1 cellular context compared by ENCODE assay signal in the genomic region with DNA sequence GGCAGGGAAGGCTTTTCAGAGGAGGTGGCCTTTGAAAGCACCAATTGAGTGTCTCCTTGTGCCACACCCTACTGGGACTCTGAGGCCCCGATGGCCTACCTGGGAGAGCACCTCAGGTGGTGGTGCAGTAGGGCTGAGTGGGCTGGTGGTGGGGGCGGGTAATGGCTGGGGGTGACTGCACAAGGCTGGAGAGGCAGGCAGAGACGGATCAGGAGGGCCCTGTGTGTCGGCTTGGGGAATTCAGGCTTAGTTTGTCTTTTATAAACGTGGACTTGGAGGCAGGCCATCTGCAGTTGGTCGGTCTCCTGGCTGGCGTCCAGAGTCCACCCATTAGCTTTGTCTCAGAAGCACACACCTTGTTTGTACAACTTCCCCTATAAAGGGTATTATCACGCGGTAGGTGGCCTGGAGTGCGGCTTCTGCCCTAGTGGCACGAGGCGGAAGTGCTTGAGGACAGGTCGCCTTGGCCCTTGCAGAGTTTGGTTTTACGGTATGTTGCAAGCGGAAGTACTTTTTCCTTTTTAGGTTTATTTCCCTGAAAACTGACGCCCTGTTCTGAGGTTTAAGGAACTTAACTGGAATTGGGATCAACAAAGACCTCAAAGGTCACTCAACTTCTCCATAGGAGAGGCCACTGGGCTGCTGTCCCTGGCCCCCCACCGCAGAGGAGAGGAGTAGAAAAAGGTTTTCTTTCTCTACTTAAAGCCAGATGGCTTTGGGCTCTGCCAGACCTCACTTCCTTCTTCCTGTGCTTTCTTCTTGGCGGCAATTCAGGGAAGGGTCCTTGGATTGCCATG.
TF ChIP-seq lines count a peak whose summit lies in the region.

No MANE protein-coding gene starts in this region.

TF ChIP-seq in K562, 482 proteins besides CTCF, POLR2A, EP300 and RAD21 (continued from another document and continues in another):
- TF ChIP-seq E2F3 (CRISPR knock-in tag; IDR thresholded peaks at IDR 0.05) (no peak), ZNF324 (CRISPR knock-in tag; IDR thresholded peaks at IDR 0.05) (no peak), MCM7 (IDR thresholded peaks at IDR 0.05) (no peak), MAFG (tag; conservative IDR thresholded peaks at IDR 0.05) (no peak), KDM4B (IDR thresholded peaks at IDR 0.05; ENCODE audit: borderline replicate concordance in 2 of 2, low read depth in 1 of 2) (peak in 1 of 2 experiments; percentile 24; a peak in 1 of 4 replicates), PTRF (tag; IDR thresholded peaks at IDR 0.05) (no peak), NCOA4 (IDR thresholded peaks at IDR 0.05; ENCODE audit: partially characterized antibody) (no peak), SMARCC2 (IDR thresholded peaks at IDR 0.05; ENCODE audit: low read depth) (no peak), MAFK (IDR thresholded peaks at IDR 0.05; ENCODE audit: low read length) (no peak), SIRT6 (IDR thresholded peaks at IDR 0.05; ENCODE audit: low read depth, low read length) (no peak), PRPF4 (IDR thresholded peaks at IDR 0.05; ENCODE audit: insufficient read depth, low read depth, low read length, poor library complexity, severe bottlenecking) (no peak), NRF1 (conservative IDR thresholded peaks at IDR 0.05 in 1 of 2, IDR thresholded peaks at IDR 0.05 in 1 of 2) (no peak), GATAD2B (IDR thresholded peaks at IDR 0.05; ENCODE audit: borderline replicate concordance) (no peak), SIN3B (IDR thresholded peaks at IDR 0.05; ENCODE audit: low read depth) (no peak), CHD2 (IDR thresholded peaks at IDR 0.05; ENCODE audit: low read depth, low read length) (no peak), HMGN3 (IDR thresholded peaks at IDR 0.05; ENCODE audit: borderline replicate concordance, extremely low read depth, insufficient read length, low read depth, low read length) (no peak)
- TF ChIP-seq, protein P1, sequence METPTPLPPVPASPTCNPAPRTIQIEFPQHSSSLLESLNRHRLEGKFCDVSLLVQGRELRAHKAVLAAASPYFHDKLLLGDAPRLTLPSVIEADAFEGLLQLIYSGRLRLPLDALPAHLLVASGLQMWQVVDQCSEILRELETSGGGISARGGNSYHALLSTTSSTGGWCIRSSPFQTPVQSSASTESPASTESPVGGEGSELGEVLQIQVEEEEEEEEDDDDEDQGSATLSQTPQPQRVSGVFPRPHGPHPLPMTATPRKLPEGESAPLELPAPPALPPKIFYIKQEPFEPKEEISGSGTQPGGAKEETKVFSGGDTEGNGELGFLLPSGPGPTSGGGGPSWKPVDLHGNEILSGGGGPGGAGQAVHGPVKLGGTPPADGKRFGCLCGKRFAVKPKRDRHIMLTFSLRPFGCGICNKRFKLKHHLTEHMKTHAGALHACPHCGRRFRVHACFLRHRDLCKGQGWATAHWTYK (CRISPR knock-in tag; IDR thresholded peaks at IDR 0.05) = 0 out of 2 replicates have a peak, but pooled peaks have one; percentile 52
- TF ChIP-seq, protein P2, sequence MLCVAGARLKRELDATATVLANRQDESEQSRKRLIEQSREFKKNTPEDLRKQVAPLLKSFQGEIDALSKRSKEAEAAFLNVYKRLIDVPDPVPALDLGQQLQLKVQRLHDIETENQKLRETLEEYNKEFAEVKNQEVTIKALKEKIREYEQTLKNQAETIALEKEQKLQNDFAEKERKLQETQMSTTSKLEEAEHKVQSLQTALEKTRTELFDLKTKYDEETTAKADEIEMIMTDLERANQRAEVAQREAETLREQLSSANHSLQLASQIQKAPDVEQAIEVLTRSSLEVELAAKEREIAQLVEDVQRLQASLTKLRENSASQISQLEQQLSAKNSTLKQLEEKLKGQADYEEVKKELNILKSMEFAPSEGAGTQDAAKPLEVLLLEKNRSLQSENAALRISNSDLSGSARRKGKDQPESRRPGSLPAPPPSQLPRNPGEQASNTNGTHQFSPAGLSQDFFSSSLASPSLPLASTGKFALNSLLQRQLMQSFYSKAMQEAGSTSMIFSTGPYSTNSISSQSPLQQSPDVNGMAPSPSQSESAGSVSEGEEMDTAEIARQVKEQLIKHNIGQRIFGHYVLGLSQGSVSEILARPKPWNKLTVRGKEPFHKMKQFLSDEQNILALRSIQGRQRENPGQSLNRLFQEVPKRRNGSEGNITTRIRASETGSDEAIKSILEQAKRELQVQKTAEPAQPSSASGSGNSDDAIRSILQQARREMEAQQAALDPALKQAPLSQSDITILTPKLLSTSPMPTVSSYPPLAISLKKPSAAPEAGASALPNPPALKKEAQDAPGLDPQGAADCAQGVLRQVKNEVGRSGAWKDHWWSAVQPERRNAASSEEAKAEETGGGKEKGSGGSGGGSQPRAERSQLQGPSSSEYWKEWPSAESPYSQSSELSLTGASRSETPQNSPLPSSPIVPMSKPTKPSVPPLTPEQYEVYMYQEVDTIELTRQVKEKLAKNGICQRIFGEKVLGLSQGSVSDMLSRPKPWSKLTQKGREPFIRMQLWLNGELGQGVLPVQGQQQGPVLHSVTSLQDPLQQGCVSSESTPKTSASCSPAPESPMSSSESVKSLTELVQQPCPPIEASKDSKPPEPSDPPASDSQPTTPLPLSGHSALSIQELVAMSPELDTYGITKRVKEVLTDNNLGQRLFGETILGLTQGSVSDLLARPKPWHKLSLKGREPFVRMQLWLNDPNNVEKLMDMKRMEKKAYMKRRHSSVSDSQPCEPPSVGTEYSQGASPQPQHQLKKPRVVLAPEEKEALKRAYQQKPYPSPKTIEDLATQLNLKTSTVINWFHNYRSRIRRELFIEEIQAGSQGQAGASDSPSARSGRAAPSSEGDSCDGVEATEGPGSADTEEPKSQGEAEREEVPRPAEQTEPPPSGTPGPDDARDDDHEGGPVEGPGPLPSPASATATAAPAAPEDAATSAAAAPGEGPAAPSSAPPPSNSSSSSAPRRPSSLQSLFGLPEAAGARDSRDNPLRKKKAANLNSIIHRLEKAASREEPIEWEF (CRISPR knock-in tag; IDR thresholded peaks at IDR 0.05) = peak; percentile 83; the same call in 1 of the 2 replicates
- TF ChIP-seq, protein P3, sequence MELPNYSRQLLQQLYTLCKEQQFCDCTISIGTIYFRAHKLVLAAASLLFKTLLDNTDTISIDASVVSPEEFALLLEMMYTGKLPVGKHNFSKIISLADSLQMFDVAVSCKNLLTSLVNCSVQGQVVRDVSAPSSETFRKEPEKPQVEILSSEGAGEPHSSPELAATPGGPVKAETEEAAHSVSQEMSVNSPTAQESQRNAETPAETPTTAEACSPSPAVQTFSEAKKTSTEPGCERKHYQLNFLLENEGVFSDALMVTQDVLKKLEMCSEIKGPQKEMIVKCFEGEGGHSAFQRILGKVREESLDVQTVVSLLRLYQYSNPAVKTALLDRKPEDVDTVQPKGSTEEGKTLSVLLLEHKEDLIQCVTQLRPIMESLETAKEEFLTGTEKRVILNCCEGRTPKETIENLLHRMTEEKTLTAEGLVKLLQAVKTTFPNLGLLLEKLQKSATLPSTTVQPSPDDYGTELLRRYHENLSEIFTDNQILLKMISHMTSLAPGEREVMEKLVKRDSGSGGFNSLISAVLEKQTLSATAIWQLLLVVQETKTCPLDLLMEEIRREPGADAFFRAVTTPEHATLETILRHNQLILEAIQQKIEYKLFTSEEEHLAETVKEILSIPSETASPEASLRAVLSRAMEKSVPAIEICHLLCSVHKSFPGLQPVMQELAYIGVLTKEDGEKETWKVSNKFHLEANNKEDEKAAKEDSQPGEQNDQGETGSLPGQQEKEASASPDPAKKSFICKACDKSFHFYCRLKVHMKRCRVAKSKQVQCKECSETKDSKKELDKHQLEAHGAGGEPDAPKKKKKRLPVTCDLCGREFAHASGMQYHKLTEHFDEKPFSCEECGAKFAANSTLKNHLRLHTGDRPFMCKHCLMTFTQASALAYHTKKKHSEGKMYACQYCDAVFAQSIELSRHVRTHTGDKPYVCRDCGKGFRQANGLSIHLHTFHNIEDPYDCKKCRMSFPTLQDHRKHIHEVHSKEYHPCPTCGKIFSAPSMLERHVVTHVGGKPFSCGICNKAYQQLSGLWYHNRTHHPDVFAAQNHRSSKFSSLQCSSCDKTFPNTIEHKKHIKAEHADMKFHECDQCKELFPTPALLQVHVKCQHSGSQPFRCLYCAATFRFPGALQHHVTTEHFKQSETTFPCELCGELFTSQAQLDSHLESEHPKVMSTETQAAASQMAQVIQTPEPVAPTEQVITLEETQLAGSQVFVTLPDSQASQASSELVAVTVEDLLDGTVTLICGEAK (IDR thresholded peaks at IDR 0.05) = no peak
- TF ChIP-seq, protein P3 (CRISPR knock-in tag; IDR thresholded peaks at IDR 0.05) = no peak
- TF ChIP-seq, protein P4, sequence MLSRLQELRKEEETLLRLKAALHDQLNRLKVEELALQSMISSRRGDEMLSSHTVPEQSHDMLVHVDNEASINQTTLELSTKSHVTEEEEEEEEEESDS (CRISPR knock-in tag; IDR thresholded peaks at IDR 0.05) = no peak
- TF ChIP-seq, protein P5, sequence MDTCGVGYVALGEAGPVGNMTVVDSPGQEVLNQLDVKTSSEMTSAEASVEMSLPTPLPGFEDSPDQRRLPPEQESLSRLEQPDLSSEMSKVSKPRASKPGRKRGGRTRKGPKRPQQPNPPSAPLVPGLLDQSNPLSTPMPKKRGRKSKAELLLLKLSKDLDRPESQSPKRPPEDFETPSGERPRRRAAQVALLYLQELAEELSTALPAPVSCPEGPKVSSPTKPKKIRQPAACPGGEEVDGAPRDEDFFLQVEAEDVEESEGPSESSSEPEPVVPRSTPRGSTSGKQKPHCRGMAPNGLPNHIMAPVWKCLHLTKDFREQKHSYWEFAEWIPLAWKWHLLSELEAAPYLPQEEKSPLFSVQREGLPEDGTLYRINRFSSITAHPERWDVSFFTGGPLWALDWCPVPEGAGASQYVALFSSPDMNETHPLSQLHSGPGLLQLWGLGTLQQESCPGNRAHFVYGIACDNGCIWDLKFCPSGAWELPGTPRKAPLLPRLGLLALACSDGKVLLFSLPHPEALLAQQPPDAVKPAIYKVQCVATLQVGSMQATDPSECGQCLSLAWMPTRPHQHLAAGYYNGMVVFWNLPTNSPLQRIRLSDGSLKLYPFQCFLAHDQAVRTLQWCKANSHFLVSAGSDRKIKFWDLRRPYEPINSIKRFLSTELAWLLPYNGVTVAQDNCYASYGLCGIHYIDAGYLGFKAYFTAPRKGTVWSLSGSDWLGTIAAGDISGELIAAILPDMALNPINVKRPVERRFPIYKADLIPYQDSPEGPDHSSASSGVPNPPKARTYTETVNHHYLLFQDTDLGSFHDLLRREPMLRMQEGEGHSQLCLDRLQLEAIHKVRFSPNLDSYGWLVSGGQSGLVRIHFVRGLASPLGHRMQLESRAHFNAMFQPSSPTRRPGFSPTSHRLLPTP (IDR thresholded peaks at IDR 0.05; ENCODE audit: borderline replicate concordance, extremely low read depth, insufficient read length) = no peak
- TF ChIP-seq, protein P6, sequence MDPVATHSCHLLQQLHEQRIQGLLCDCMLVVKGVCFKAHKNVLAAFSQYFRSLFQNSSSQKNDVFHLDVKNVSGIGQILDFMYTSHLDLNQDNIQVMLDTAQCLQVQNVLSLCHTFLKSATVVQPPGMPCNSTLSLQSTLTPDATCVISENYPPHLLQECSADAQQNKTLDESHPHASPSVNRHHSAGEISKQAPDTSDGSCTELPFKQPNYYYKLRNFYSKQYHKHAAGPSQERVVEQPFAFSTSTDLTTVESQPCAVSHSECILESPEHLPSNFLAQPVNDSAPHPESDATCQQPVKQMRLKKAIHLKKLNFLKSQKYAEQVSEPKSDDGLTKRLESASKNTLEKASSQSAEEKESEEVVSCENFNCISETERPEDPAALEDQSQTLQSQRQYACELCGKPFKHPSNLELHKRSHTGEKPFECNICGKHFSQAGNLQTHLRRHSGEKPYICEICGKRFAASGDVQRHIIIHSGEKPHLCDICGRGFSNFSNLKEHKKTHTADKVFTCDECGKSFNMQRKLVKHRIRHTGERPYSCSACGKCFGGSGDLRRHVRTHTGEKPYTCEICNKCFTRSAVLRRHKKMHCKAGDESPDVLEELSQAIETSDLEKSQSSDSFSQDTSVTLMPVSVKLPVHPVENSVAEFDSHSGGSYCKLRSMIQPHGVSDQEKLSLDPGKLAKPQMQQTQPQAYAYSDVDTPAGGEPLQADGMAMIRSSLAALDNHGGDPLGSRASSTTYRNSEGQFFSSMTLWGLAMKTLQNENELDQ (CRISPR knock-in tag; IDR thresholded peaks at IDR 0.05; ENCODE audit: borderline replicate concordance) = no peak
- TF ChIP-seq, protein P7, sequence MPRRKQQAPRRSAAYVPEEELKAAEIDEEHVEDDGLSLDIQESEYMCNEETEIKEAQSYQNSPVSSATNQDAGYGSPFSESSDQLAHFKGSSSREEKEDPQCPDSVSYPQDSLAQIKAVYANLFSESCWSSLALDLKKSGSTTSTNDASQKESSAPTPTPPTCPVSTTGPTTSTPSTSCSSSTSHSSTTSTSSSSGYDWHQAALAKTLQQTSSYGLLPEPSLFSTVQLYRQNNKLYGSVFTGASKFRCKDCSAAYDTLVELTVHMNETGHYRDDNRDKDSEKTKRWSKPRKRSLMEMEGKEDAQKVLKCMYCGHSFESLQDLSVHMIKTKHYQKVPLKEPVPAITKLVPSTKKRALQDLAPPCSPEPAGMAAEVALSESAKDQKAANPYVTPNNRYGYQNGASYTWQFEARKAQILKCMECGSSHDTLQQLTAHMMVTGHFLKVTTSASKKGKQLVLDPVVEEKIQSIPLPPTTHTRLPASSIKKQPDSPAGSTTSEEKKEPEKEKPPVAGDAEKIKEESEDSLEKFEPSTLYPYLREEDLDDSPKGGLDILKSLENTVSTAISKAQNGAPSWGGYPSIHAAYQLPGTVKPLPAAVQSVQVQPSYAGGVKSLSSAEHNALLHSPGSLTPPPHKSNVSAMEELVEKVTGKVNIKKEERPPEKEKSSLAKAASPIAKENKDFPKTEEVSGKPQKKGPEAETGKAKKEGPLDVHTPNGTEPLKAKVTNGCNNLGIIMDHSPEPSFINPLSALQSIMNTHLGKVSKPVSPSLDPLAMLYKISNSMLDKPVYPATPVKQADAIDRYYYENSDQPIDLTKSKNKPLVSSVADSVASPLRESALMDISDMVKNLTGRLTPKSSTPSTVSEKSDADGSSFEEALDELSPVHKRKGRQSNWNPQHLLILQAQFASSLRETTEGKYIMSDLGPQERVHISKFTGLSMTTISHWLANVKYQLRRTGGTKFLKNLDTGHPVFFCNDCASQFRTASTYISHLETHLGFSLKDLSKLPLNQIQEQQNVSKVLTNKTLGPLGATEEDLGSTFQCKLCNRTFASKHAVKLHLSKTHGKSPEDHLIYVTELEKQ (CRISPR knock-in tag; IDR thresholded peaks at IDR 0.05) = no peak
